30 cellular contexts compared by ENCODE assay signal in genomic region chr9:19283108-19283710, GRCh38.
"Had no signal": no experiment of that assay in that cellular context is flagged by ENCODE, and none has a peak within 500 bp of the region (broad histone marks: within the 10 kb centered on the region; RNA-seq: fewer than 3 reads in every experiment).

No MANE protein-coding gene starts in this region.

- H3K4me3 ChIP-seq: body of pancreas, breast epithelium, Peyer's patch, SJSA1 had no signal

- H3K4me2 ChIP-seq: SK-N-SH had no signal

- H3K27me3 Mint-ChIP-seq: activated CD4-positive, alpha-beta T cell treated with anti-CD3 and anti-CD28 coated beads, Interleukin-2, amount 10 ng/mL, durations not matched to agents 24 days and 14 days; activated CD8-positive, alpha-beta T cell treated with anti-CD3 and anti-CD28 coated beads for 36 hours; activated naive CD8-positive, alpha-beta T cell treated with anti-CD3 and anti-CD28 coated beads for 36 hours; activated T-helper 17 cell treated with anti-CD3 and anti-CD28 coated beads, Interleukin-2, amount 50 U/mL, for 72 hours had no signal

- H3K36me3 ChIP-seq: breast epithelium, SJSA1 had no signal

- H3K9me3 ChIP-seq: body of pancreas, breast epithelium, Peyer's patch, SJSA1, SK-N-SH had no signal

- H3K9me3 Mint-ChIP-seq: activated CD4-positive, alpha-beta T cell treated with anti-CD3 and anti-CD28 coated beads, Interleukin-2, amount 10 ng/mL, durations not matched to agents 24 days and 14 days; activated CD8-positive, alpha-beta T cell treated with anti-CD3 and anti-CD28 coated beads for 36 hours; activated naive CD8-positive, alpha-beta T cell treated with anti-CD3 and anti-CD28 coated beads for 36 hours; activated T-cell treated with anti-CD3 and anti-CD28 coated beads, Interleukin-2, amount 50 U/mL, for 72 hours; activated T-helper 17 cell treated with anti-CD3 and anti-CD28 coated beads, Interleukin-2, amount 50 U/mL, for 72 hours; T-helper 1 cell treated with Interleukin-12 subunit alpha and Interleukin-12 subunit beta and Interleukin-4 antibody, amounts not matched to agents 30 μg/mL and 1 μg/mL, for 36 hours; T-helper 2 cell treated with Interferon-gamma antibody and Interleukin-4, amounts not matched to agents 5 μg/mL and 100 μg/mL, for 36 hours had no signal

- ATAC-seq: activated CD8-positive, alpha-beta T cell treated with anti-CD3 and anti-CD28 coated beads for 36 hours; activated T-cell treated with anti-CD3 and anti-CD28 coated beads, Interleukin-2, amount 50 U/mL, for 72 hours; activated T-helper 17 cell treated with anti-CD3 and anti-CD28 coated beads, Interleukin-2, amount 50 U/mL, for 72 hours; body of pancreas; PC-3 had no signal

- H3K9ac ChIP-seq: SK-N-SH had no signal

- H3K4me3 Mint-ChIP-seq: activated CD4-positive, alpha-beta T cell treated with anti-CD3 and anti-CD28 coated beads, Interleukin-2, amount 10 ng/mL, durations not matched to agents 24 days and 14 days; activated CD8-positive, alpha-beta T cell treated with anti-CD3 and anti-CD28 coated beads for 36 hours; activated naive CD8-positive, alpha-beta T cell treated with anti-CD3 and anti-CD28 coated beads for 36 hours; activated T-cell treated with anti-CD3 and anti-CD28 coated beads, Interleukin-2, amount 50 U/mL, for 72 hours; activated T-helper 17 cell treated with anti-CD3 and anti-CD28 coated beads, Interleukin-2, amount 50 U/mL, for 72 hours; T-helper 1 cell treated with Interleukin-12 subunit alpha and Interleukin-12 subunit beta and Interleukin-4 antibody, amounts not matched to agents 30 μg/mL and 1 μg/mL, for 36 hours; T-helper 2 cell treated with Interferon-gamma antibody and Interleukin-4, amounts not matched to agents 5 μg/mL and 100 μg/mL, for 36 hours had no signal

- DNase-seq: activated CD4-positive, alpha-beta T cell treated with anti-CD3 and anti-CD28 coated beads, Interleukin-2, amount 10 ng/mL, durations not matched to agents 24 days and 14 days; activated CD4-positive, alpha-beta T cell treated with anti-CD3 and anti-CD28 coated beads, Interleukin-2, amount 50 U/mL, for 4 hours; activated CD8-positive, alpha-beta T cell treated with anti-CD3 and anti-CD28 coated beads for 36 hours; activated effector memory CD4-positive, alpha-beta T cell treated with anti-CD3 and anti-CD28 coated beads, Interleukin-2, amount 50 U/mL, for 16 hours; activated naive CD4-positive, alpha-beta T cell; activated naive CD4-positive, alpha-beta T cell treated with anti-CD3 and anti-CD28 coated beads, Interleukin-2, amount 50 U/mL, for 16 hours; activated naive CD8-positive, alpha-beta T cell treated with anti-CD3 and anti-CD28 coated beads for 36 hours; activated T-cell treated with anti-CD3 and anti-CD28 coated beads, Interleukin-2, amount 50 U/mL, for 1 hour; activated T-cell treated with anti-CD3 and anti-CD28 coated beads, Interleukin-2, amount 50 U/mL, for 72 hours; amygdala; body of pancreas; Karpas-422; NCI-H1105 treated with DMSO at 0.1 percent for 48 hours; NCI-H1436; NCI-H1694; NCI-H1930; NCI-H2081 treated with DMSO at 0.1 percent for 48 hours; NCI-H345; NCI-H524 treated with DMSO at 0.1 percent for 48 hours; PC-3; Peyer's patch; RPMI8226; SHP77 treated with DMSO at 0.1 percent for 48 hours; SK-N-SH had no signal

- H3K4me1 ChIP-seq: SJSA1 had no signal

- H3K4me1 Mint-ChIP-seq: activated T-helper 17 cell treated with anti-CD3 and anti-CD28 coated beads, Interleukin-2, amount 50 U/mL, for 72 hours had no signal

- H3K27ac ChIP-seq: body of pancreas, breast epithelium, Peyer's patch, SJSA1 had no signal

- H3K27ac Mint-ChIP-seq: activated CD4-positive, alpha-beta T cell treated with anti-CD3 and anti-CD28 coated beads, Interleukin-2, amount 10 ng/mL, durations not matched to agents 24 days and 14 days; activated CD8-positive, alpha-beta T cell treated with anti-CD3 and anti-CD28 coated beads for 36 hours; activated naive CD8-positive, alpha-beta T cell treated with anti-CD3 and anti-CD28 coated beads for 36 hours; activated T-cell treated with anti-CD3 and anti-CD28 coated beads, Interleukin-2, amount 50 U/mL, for 72 hours; activated T-helper 17 cell treated with anti-CD3 and anti-CD28 coated beads, Interleukin-2, amount 50 U/mL, for 72 hours; T-helper 1 cell treated with Interleukin-12 subunit alpha and Interleukin-12 subunit beta and Interleukin-4 antibody, amounts not matched to agents 30 μg/mL and 1 μg/mL, for 36 hours; T-helper 2 cell treated with Interferon-gamma antibody and Interleukin-4, amounts not matched to agents 5 μg/mL and 100 μg/mL, for 36 hours had no signal

- FAIRE-seq: astrocyte had no signal

- H3K27me3 ChIP-seq: body of pancreas, breast epithelium, Peyer's patch, SJSA1 had no signal
